ENCODE assay signal across 7 cellular contexts in genomic region chr15:20089541-20089940, GRCh38.
DNase-seq lines count a peak whose midpoint lies in the region; ATAC-seq, FAIRE-seq and TF ChIP-seq lines count a peak whose summit lies in the region.
"Not testable (repeated sequence)": the region's sequence is repeated elsewhere in the genome, so short reads cannot be mapped to it uniquely, and the experiment has no call there.

No MANE protein-coding gene starts in this region.

- intact Hi-C loops in kidney (cut with DNase I); posterior vena cava (cut with DNase I); spleen (cut with DNase I; ENCODE audit: low total_unique reads): not testable (repeated sequence)

- not testable (repeated sequence) for H3K9me3 Mint-ChIP-seq in type B pancreatic cell

- not testable (repeated sequence) for TF ChIP-seq POLR2A in spleen (IDR thresholded peaks at IDR 0.05)

- H3K36me3 Mint-ChIP-seq in type B pancreatic cell, result not testable (repeated sequence)

- not testable (repeated sequence) for H3K36me3 ChIP-seq in RWPE2 (ENCODE audit: low read depth); kidney (ENCODE audit: control insufficient read depth in 1 of 2, insufficient read depth in 2 of 2, low read length in 2 of 2); spleen

- H3K27me3 Mint-ChIP-seq in type B pancreatic cell, result not testable (repeated sequence)

- not testable (repeated sequence) for DNase-seq in RWPE2 (ENCODE audit: low spot score)
- peak; percentile 18 for DNase-seq in kidney
- peak; percentile 45 for DNase-seq in mesenteric fat pad (ENCODE audit: low spot score)
- peak; percentile 62 for DNase-seq in posterior vena cava (ENCODE audit: low spot score)
- DNase-seq in spleen, result peak; percentile 29
- DNase-seq in type B pancreatic cell (ENCODE audit: extremely low spot score, unreplicated experiment), result peak; percentile 36

- H3K27me3 ChIP-seq in RWPE2 (ENCODE audit: insufficient read depth, poor library complexity, severe bottlenecking); spleen (replicated peaks in 1 of 7): not testable (repeated sequence)

- not testable (repeated sequence) for H3K4me1 Mint-ChIP-seq in type B pancreatic cell (ENCODE audit: unreplicated experiment)

- not testable (repeated sequence) for H3K27ac Mint-ChIP-seq in type B pancreatic cell

- H3K4me3 ChIP-seq in RWPE2 (ENCODE audit: severe bottlenecking); kidney (ENCODE audit: low read length in 2 of 2); spleen: not testable (repeated sequence)

- not testable (repeated sequence) for H3K9me3 ChIP-seq in RWPE2 (ENCODE audit: severe bottlenecking); kidney (ENCODE audit: control insufficient read depth in 1 of 2, low read length in 2 of 2); spleen

- not testable (repeated sequence) for H3K27ac ChIP-seq in RWPE2 (ENCODE audit: poor library complexity, severe bottlenecking); kidney (ENCODE audit: low read depth in 2 of 2, low read length in 2 of 2); spleen

- 50 to 90% (median 73%) methylated on average over 2 of the region's 4 CpGs; no CpG with 5 or more reads in 1 of the 5 donors for WGBS in spleen, 5 donors

- not testable (repeated sequence) for TF ChIP-seq CTCF in RWPE2 (IDR thresholded peaks at IDR 0.05; ENCODE audit: poor library complexity, severe bottlenecking); kidney (IDR thresholded peaks at IDR 0.05; ENCODE audit: borderline replicate concordance, extremely low read depth, insufficient read depth); spleen (IDR thresholded peaks at IDR 0.05 in 8 of 11, conservative IDR thresholded peaks at IDR 0.05 in 3 of 11); type B pancreatic cell (conservative IDR thresholded peaks at IDR 0.05)

- ATAC-seq in RWPE2 (ENCODE audit: low read depth) (peak; percentile 89), esophagus mucosa (peak; percentile 46)

- H3K4me3 Mint-ChIP-seq in type B pancreatic cell, result not testable (repeated sequence)

- not testable (repeated sequence) for FAIRE-seq in kidney (lab: Jason Lieb, UNC)

- H3K9ac ChIP-seq in kidney (ENCODE audit: low read length in 2 of 2), result not testable (repeated sequence)

- H3K4me1 ChIP-seq in RWPE2 (ENCODE audit: insufficient read depth, poor library complexity, severe bottlenecking); kidney (ENCODE audit: control insufficient read depth in 1 of 2, insufficient read depth in 1 of 2, low read depth in 1 of 2, low read length in 2 of 2); spleen: not testable (repeated sequence)
